In the genomic region with DNA sequence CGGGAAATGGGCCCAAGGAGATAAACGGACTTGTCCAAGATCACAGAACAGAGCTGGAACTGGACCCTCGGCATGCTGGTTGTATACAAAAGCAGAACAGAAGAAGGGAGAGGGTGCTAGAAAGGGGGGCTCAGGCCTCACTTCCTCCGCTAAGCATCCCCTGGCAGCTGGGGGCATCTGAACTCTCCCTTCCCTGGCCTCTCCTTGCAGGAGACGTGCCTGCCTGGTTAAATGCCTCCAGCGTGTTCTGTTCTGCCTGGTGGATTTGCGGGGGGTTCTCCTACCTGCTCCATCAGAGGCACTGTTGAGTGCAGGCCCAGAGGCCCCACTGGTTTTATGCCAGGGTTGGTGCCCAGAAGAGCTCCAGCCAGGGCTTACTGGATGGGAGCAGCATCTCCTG, we compare ENCODE assay signal across 13 cellular contexts.
DNase-seq lines count a peak whose midpoint lies in the region; ATAC-seq and TF ChIP-seq lines count a peak whose summit lies in the region.
"Had no signal": no experiment of that assay in that cellular context is flagged by ENCODE, and none has a peak within 500 bp of the region (broad histone marks: within the 10 kb centered on the region; RNA-seq: fewer than 3 reads in every experiment).

No MANE protein-coding gene starts in this region.

- H3K27me3 ChIP-seq in NT2/D1 (ENCODE audit: insufficient read depth, insufficient read length) (no peaks in the 10 kb centered on the region), duodenal mucosa (ENCODE audit: control insufficient read depth in 1 of 2, insufficient read depth in 2 of 2, low read length in 2 of 2) (no peaks in the 10 kb centered on the region), muscle layer of colon (ENCODE audit: control insufficient read depth in 1 of 2, insufficient read depth in 2 of 2, low read length in 2 of 2) (no peaks in the 10 kb centered on the region)
- H3K27me3 ChIP-seq: brain microvascular endothelial cell had no signal

- H3K36me3 ChIP-seq in NT2/D1 (ENCODE audit: insufficient read depth, insufficient read length, low read length) (no peaks in the 10 kb centered on the region), duodenal mucosa (ENCODE audit: control insufficient read depth in 1 of 2, insufficient read depth in 2 of 2, low read length in 2 of 2) (no peaks in the 10 kb centered on the region), muscle layer of colon (ENCODE audit: insufficient read depth, low read length) (no peaks in the 10 kb centered on the region)
- H3K36me3 ChIP-seq: brain microvascular endothelial cell had no signal

- peaks cover 16% of the 10 kb centered on the region for H3K4me1 ChIP-seq in NT2/D1 (ENCODE audit: insufficient read depth, insufficient read length)
- peaks cover 26% of the 10 kb centered on the region in 2 donors for H3K4me1 ChIP-seq in duodenal mucosa (ENCODE audit: control insufficient read depth in 1 of 2, insufficient read depth in 2 of 2, low read length in 2 of 2)
- H3K4me1 ChIP-seq in muscle layer of colon (ENCODE audit: insufficient read depth, low read length) = peaks cover 41% of the 10 kb centered on the region

- no peak for TF ChIP-seq POLR2A in erythroblast (IDR thresholded peaks at IDR 0.05; ENCODE audit: low read length)

- peaks cover 7% of the 10 kb centered on the region; the same call in 1 of the 2 replicates for H3K9me3 ChIP-seq in NT2/D1 (ENCODE audit: insufficient read depth, low read length)
- H3K9me3 ChIP-seq in duodenal mucosa (ENCODE audit: control insufficient read depth in 1 of 2, low read length in 2 of 2) = no peaks in the 10 kb centered on the region
- H3K9me3 ChIP-seq in muscle layer of colon (ENCODE audit: low read length) = no peaks in the 10 kb centered on the region

- DNase-seq in NT2/D1 (ENCODE audit: low read depth, low spot score) = no peak
- DNase-seq in substantia nigra (lab: John Stamatoyannopoulos, UW) = peak in 5 of 49 donors; percentile 52 to 77 (median 69)
- DNase-seq in SW 1271 (lab: John Stamatoyannopoulos, UW) = no peak
- DNase-seq in activated CD4-positive, CD25-positive, alpha-beta regulatory T cell treated with anti-CD3 and anti-CD28 coated beads, Interleukin-2, amount 50 U/mL, for 72 hours = no peak
- no peak for DNase-seq in erythroblast (lab: John Stamatoyannopoulos, UW)
- DNase-seq: activated T-cell treated with anti-CD3 and anti-CD28 coated beads for 4 hours; brain microvascular endothelial cell; CD4-positive, CD25-positive, alpha-beta regulatory T cell; PC-9; stimulated activated naive CD4-positive, alpha-beta T cell treated with Interleukin-2 at 50 U/mL for 16 hours had no signal

- peak overlapping the region; percentile 57 for H3K27ac ChIP-seq in duodenal mucosa (ENCODE audit: low read depth, low read length)
- peak overlapping the region; percentile 65 for H3K27ac ChIP-seq in muscle layer of colon (ENCODE audit: low read depth, low read length)
- peak overlapping the region; percentile 99 for H3K27ac ChIP-seq in substantia nigra (ENCODE audit: low read depth, low read length, poor library complexity, severe bottlenecking)
- H3K27ac ChIP-seq: PC-9 had no signal

- no peak for ATAC-seq in HG03460 (IDR thresholded peaks at IDR 0.05; ENCODE audit: unreplicated experiment)

- H3K4me3 ChIP-seq in NT2/D1 (ENCODE audit: insufficient read length, low read depth) (no peak overlapping the region), duodenal mucosa (ENCODE audit: low read depth in 1 of 2, low read length in 2 of 2) (peak overlapping the region in 1 of 2 donors; percentile 53), muscle layer of colon (ENCODE audit: low read depth in 1 of 2, low read length in 2 of 2) (peak overlapping the region in 1 of 2 donors; percentile 60)
- H3K4me3 ChIP-seq: PC-9 had no signal

- peak overlapping the region; percentile 58 for H3K9ac ChIP-seq in NT2/D1 (ENCODE audit: insufficient read length, low read depth)
- H3K9ac ChIP-seq in duodenal mucosa (ENCODE audit: low read depth in 1 of 2, low read length in 2 of 2) = peak overlapping the region in 1 of 2 donors; percentile 42
- H3K9ac ChIP-seq in muscle layer of colon (ENCODE audit: low read length) = peak overlapping the region; percentile 28
